ENCODE assay signal across 2 cellular contexts in genomic region chr4:115145393-115146160, GRCh38.
A peak's percentile ranks its signal among the peaks of the same experiment; 100 is the strongest.
TF ChIP-seq lines count a peak whose summit lies in the region.

No MANE protein-coding gene starts in this region.

TF ChIP-seq in liver, 16 proteins besides CTCF, POLR2A, EP300 and RAD21 (continued from another document):
- TF ChIP-seq SP1 (IDR thresholded peaks at IDR 0.05) (peak; percentile 69), TAF1 (conservative IDR thresholded peaks at IDR 0.05) (no peak), YY1 (IDR thresholded peaks at IDR 0.05) (peak; percentile 73), HNF4A (conservative IDR thresholded peaks at IDR 0.05) (peak; percentile 69 to 76), HNF4G (IDR thresholded peaks at IDR 0.05) (peak; percentile 59), JUND (IDR thresholded peaks at IDR 0.05) (peak in 1 of 2 donors; percentile 19), NR2F2 (IDR thresholded peaks at IDR 0.05) (no peak)

TF ChIP-seq in HepG2, 621 proteins besides CTCF, POLR2A, EP300 and RAD21:
- TF ChIP-seq ESRRA (CRISPR knock-in tag; IDR thresholded peaks at IDR 0.05; ENCODE audit: low read depth) = no peak
- no peak for TF ChIP-seq TIGD3 (CRISPR knock-in tag; IDR thresholded peaks at IDR 0.05; ENCODE audit: borderline replicate concordance)
- no peak for TF ChIP-seq ZZZ3 (CRISPR knock-in tag; IDR thresholded peaks at IDR 0.05; ENCODE audit: borderline replicate concordance)
- TF ChIP-seq TERF1 (CRISPR knock-in tag; IDR thresholded peaks at IDR 0.05) = no peak
- TF ChIP-seq CEBPG (CRISPR knock-in tag; IDR thresholded peaks at IDR 0.05) = no peak
- TF ChIP-seq RFX3 (CRISPR knock-in tag; IDR thresholded peaks at IDR 0.05) = no peak
- no peak for TF ChIP-seq REPIN1 (CRISPR knock-in tag; IDR thresholded peaks at IDR 0.05; ENCODE audit: borderline replicate concordance, low read depth)
- no peak for TF ChIP-seq CHD4 (IDR thresholded peaks at IDR 0.05; ENCODE audit: borderline replicate concordance, low read length)
- TF ChIP-seq MXI1 (IDR thresholded peaks at IDR 0.05; ENCODE audit: borderline replicate concordance, low read depth, low read length) = no peak
- TF ChIP-seq FIP1L1 (IDR thresholded peaks at IDR 0.05; ENCODE audit: borderline replicate concordance, insufficient read depth, low read depth, low read length) = no peak
- no peak for TF ChIP-seq RARA (CRISPR knock-in tag; IDR thresholded peaks at IDR 0.05)
- TF ChIP-seq ZNF281 (CRISPR knock-in tag; IDR thresholded peaks at IDR 0.05; ENCODE audit: borderline replicate concordance) = no peak
- TF ChIP-seq GMEB2 (CRISPR knock-in tag; IDR thresholded peaks at IDR 0.05; ENCODE audit: low read depth) = no peak
- no peak for TF ChIP-seq ZNF414 (CRISPR knock-in tag; IDR thresholded peaks at IDR 0.05)
- no peak for TF ChIP-seq ZNF737 (CRISPR knock-in tag; IDR thresholded peaks at IDR 0.05; ENCODE audit: borderline replicate concordance)
